25 cellular contexts compared by ENCODE assay signal in the genomic region with DNA sequence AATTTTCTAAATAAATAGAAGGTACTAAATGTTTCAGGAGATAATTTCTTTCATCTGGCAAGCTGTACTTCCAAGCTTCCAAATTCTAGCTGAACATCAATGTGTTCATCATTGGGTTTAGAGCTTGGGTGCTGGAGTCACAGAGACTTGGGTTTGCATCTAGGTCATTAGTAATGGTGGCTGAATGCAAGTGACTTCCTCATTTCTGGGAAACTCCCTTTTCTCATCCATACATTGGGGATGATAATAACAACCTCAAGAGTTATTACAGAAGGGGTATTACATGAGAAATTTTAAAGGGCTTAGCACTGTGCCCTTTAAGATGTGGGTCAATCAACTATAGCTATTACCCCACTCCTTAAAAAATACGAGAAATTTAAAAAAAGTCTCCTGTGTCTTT. TPM values are rescaled to one million over a fixed set of nuclear protein-coding genes. Genes with fewer than 3 reads are reported as not detected.
DNase-seq lines count a peak whose midpoint lies in the region; ATAC-seq, FAIRE-seq and TF ChIP-seq lines count a peak whose summit lies in the region.
"Had no signal": no experiment of that assay in that cellular context is flagged by ENCODE, and none has a peak within 500 bp of the region (broad histone marks: within the 10 kb centered on the region; RNA-seq: fewer than 3 reads in every experiment).

No MANE protein-coding gene starts in this region.

- TF ChIP-seq CTCF in CD14-positive monocyte (IDR thresholded peaks at IDR 0.05) (no peak), GM12865 (IDR thresholded peaks at IDR 0.05; ENCODE audit: insufficient read depth, low read depth, low read length, missing control alignments) (no peak), NB4 (IDR thresholded peaks at IDR 0.05; ENCODE audit: low read depth, low read length) (no peak), K562 (IDR thresholded peaks at IDR 0.05 in 2 of 3, conservative IDR thresholded peaks at IDR 0.05 in 1 of 3; ENCODE audit: insufficient read depth in 2 of 3, low read depth in 1 of 3, low read length in 3 of 3) (no peak), foreskin fibroblast (IDR thresholded peaks at IDR 0.05; ENCODE audit: low read depth, low read length) (no peak)

- H3K27me3 Mint-ChIP-seq in CD14-positive monocyte (ENCODE audit: low read depth in 3 of 3): peaks cover 0 to 5% (median 5%) of the 10 kb centered on the region in 3 donors
- H3K27me3 Mint-ChIP-seq: IgD-negative memory B cell, T-cell had no signal

- no peak overlapping the region for H2AFZ ChIP-seq in K562 (ENCODE audit: low read depth, low read length)

- H3K9me3 ChIP-seq in K562 (replicated peaks; ENCODE audit: control insufficient read depth, insufficient read depth, low read depth, low read length): no peaks in the 10 kb centered on the region
- H3K9me3 ChIP-seq: Caco-2 had no signal

- H3K36me3 ChIP-seq in K562 (ENCODE audit: control insufficient read depth, insufficient read depth, low read length): no peaks in the 10 kb centered on the region
- H3K36me3 ChIP-seq: BLaER1 treated with 17β-estradiol and CSF1 and Interleukin-3, amounts not matched to agents 10 nM and 100 nM had no signal

- DNase-seq in CD14-positive monocyte (ENCODE audit: low spot score) (no peak), GM12865 (ENCODE audit: low read depth) (peak; percentile 31), NB4 (ENCODE audit: low read depth) (peak; percentile 73), K562 (ENCODE audit: extremely low read depth in 1 of 4, low spot score in 3 of 4) (no peak), NOMO-1 treated with DMSO at 0.1 percent for 48 hours (lab: John Stamatoyannopoulos, UW; ENCODE audit: unreplicated experiment) (no peak), foreskin fibroblast (no peak), T1000 (lab: John Stamatoyannopoulos, UW) (no peak)
- DNase-seq: AML-193; Caco-2; CD8-positive, alpha-beta T cell; DND-41; NCI-H1048; NCI-H1417; NCI-H1694; NCI-H2029 treated with DMSO at 0.1 percent for 48 hours; NCI-H446 treated with DMSO at 0.1 percent for 48 hours; NCI-H526; PC-3; T-cell had no signal

- peaks cover 0 to 5% (median 0%) of the 10 kb centered on the region in 7 donors for H3K9me3 Mint-ChIP-seq in CD14-positive monocyte
- H3K9me3 Mint-ChIP-seq: CD8-positive, alpha-beta T cell; IgD-negative memory B cell; T-cell had no signal

- no peak overlapping the region for H3K9ac ChIP-seq in K562 (ENCODE audit: insufficient read depth in 1 of 2, low read depth in 2 of 2, low read length in 2 of 2)
- H3K9ac ChIP-seq: BLaER1 treated with 17β-estradiol and CSF1 and Interleukin-3, amounts not matched to agents 10 nM and 100 nM had no signal

- in situ Hi-C loops in K562 (cut with MboI): no loop called here

- WGBS in K562 (ENCODE audit: insufficient coverage, low coverage, missing lambda C conversion rate): 0% methylated on average over 1 of the region's 1 CpG

- no peak for TF ChIP-seq EP300 in K562 (IDR thresholded peaks at IDR 0.05; ENCODE audit: low read length)

- CTCF ChIA-PET in K562 (lab: Yijun Ruan, JAX; ENCODE audit: low intra/inter-chr PET ratio): no interaction called here

- no peak overlapping the region for H3K4me2 ChIP-seq in K562 (ENCODE audit: insufficient read depth, low read length)

- TF ChIP-seq RAD21 in K562 (CRISPR knock-in tag; conservative IDR thresholded peaks at IDR 0.05 in 1 of 2, IDR thresholded peaks at IDR 0.05 in 1 of 2): no peak

- no peak overlapping the region for H3K27ac ChIP-seq in K562 (ENCODE audit: extremely low read depth, low read depth, low read length)
- H3K27ac ChIP-seq: BLaER1 treated with 17β-estradiol and CSF1 and Interleukin-3, amounts not matched to agents 10 nM and 100 nM; HL-60 had no signal

- intact Hi-C loops in CD14-positive monocyte (cut with micrococcal nuclease) (no loop called here), K562 (cut with micrococcal nuclease) (no loop called here)

- ATAC-seq in K562 (no peak), GM18909 (IDR thresholded peaks at IDR 0.05; ENCODE audit: poor library complexity, unreplicated experiment) (no peak)
- ATAC-seq: CD8-positive, alpha-beta T cell; HCT116; PC-3; T-cell had no signal

- POLR2A ChIA-PET in K562 (lab: Yijun Ruan, JAX): no interaction called here

- H3K4me1 Mint-ChIP-seq in CD14-positive monocyte: peaks cover 3% of the 10 kb centered on the region
- H3K4me1 Mint-ChIP-seq: T-cell had no signal

- TF ChIP-seq POLR2A in NB4 (IDR thresholded peaks at IDR 0.05; ENCODE audit: extremely low read depth, insufficient read length) (no peak), K562 (conservative IDR thresholded peaks at IDR 0.05) (no peak)

- H3K4me3 ChIP-seq in GM12865 (ENCODE audit: low read depth, low read length) (no peak overlapping the region), NB4 (ENCODE audit: low read depth, low read length) (no peak overlapping the region), K562 (no peak overlapping the region), foreskin fibroblast (ENCODE audit: low read depth in 1 of 2, low read length in 2 of 2) (no peak overlapping the region)
- H3K4me3 ChIP-seq: BLaER1 treated with 17β-estradiol and CSF1 and Interleukin-3, amounts not matched to agents 10 nM and 100 nM had no signal

- peaks cover 0 to 22% of the 10 kb centered on the region in 2 experiments; a peak in 3 of 5 replicates for H3K27me3 ChIP-seq in K562 (ENCODE audit: control insufficient read depth in 2 of 2, insufficient read depth in 2 of 2, low read length in 2 of 2)
- H3K27me3 ChIP-seq: BLaER1 treated with 17β-estradiol and CSF1 and Interleukin-3, amounts not matched to agents 10 nM and 100 nM had no signal

- H3K4me3 Mint-ChIP-seq in CD14-positive monocyte: no peak overlapping the region
- H3K4me3 Mint-ChIP-seq: CD8-positive, alpha-beta T cell; IgD-negative memory B cell; T-cell had no signal

- no peaks in the 10 kb centered on the region; a peak in 1 of 5 replicates for H3K4me1 ChIP-seq in K562 (replicated peaks in 1 of 2; ENCODE audit: control insufficient read depth in 2 of 2, insufficient read depth in 2 of 2, low read length in 2 of 2)
- H3K4me1 ChIP-seq: Caco-2 had no signal

- no peaks in the 10 kb centered on the region for H4K20me1 ChIP-seq in K562 (replicated peaks; ENCODE audit: control insufficient read depth, insufficient read depth, low read length)
- H4K20me1 ChIP-seq: BLaER1 treated with 17β-estradiol and CSF1 and Interleukin-3, amounts not matched to agents 10 nM and 100 nM had no signal

- H3K36me3 Mint-ChIP-seq in CD14-positive monocyte: no peaks in the 10 kb centered on the region
- H3K36me3 Mint-ChIP-seq: CD8-positive, alpha-beta T cell; IgD-negative memory B cell; T-cell had no signal

- H3K9me1 ChIP-seq in K562 (ENCODE audit: control insufficient read depth, insufficient read depth, low read length): no peaks in the 10 kb centered on the region

- FAIRE-seq in K562 (lab: Jason Lieb, UNC): no peak
- FAIRE-seq: A204.1 had no signal

- no TSS peak for BruUV-seq in K562 (replicated peaks; lab: Mats Ljungman, UMichigan)

- H3K79me2 ChIP-seq in K562 (ENCODE audit: control insufficient read depth, insufficient read depth, low read length): no peaks in the 10 kb centered on the region

- peak overlapping the region in 4 of 7 donors; percentile 25 to 76 (median 54) for H3K27ac Mint-ChIP-seq in CD14-positive monocyte
- H3K27ac Mint-ChIP-seq: CD8-positive, alpha-beta T cell; IgD-negative memory B cell; T-cell had no signal

TF ChIP-seq in K562, 482 proteins besides CTCF, POLR2A, EP300 and RAD21:
- TF ChIP-seq, protein P1, sequence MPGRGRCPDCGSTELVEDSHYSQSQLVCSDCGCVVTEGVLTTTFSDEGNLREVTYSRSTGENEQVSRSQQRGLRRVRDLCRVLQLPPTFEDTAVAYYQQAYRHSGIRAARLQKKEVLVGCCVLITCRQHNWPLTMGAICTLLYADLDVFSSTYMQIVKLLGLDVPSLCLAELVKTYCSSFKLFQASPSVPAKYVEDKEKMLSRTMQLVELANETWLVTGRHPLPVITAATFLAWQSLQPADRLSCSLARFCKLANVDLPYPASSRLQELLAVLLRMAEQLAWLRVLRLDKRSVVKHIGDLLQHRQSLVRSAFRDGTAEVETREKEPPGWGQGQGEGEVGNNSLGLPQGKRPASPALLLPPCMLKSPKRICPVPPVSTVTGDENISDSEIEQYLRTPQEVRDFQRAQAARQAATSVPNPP (IDR thresholded peaks at IDR 0.05; ENCODE audit: borderline replicate concordance, insufficient read depth, insufficient read length): no peak
- TF ChIP-seq SPI1 (IDR thresholded peaks at IDR 0.05; ENCODE audit: borderline replicate concordance, low read depth, low read length) (peak; percentile 85), ZNF274 (IDR thresholded peaks at IDR 0.05; ENCODE audit: borderline replicate concordance, low read depth, low read length) (no peak), TSC22D4 (tag; IDR thresholded peaks at IDR 0.05) (no peak), CCAR2 (IDR thresholded peaks at IDR 0.05; ENCODE audit: low read depth, low read length) (no peak), CHD2 (IDR thresholded peaks at IDR 0.05; ENCODE audit: low read depth, low read length) (no peak), RUNX1 (IDR thresholded peaks at IDR 0.05; ENCODE audit: low read depth) (no peak)

RNA-seq across cellular contexts. Expression of a gene that starts 41.1 kb away (rescaled TPM):
- polyA plus RNA-seq in CD14-positive monocyte (10 to 100 TPM; 36.6 to 37.2 TPM), K562 (2011; rRNA removed) (0.08 and 0.29 TPM in 2 replicates), K562 (2014; fragmentation: Illumina TruSeq; extraction: Trizol) (0.24 and 0.30 TPM in 2 replicates), K562 (2014; fragmentation: Nextera tagmentation; extraction: Ambion mirVana) (under 1 TPM; 0.04 to 0.07 TPM), K562 (2014; rRNA removed) (0.09 and 0.57 TPM in 2 replicates)
- total RNA-seq in K562 (2011; cell fraction: chromatin; rRNA removed; ENCODE audit: low replicate concordance): 0.40 and 0.62 TPM in 2 replicates
- total RNA-seq in K562 (2011; cell fraction: nucleolus; rRNA removed): 0.67 and 0.79 TPM in 2 replicates
- 0.22 and 0.69 TPM in 2 replicates for total RNA-seq in K562 (2011; cell fraction: nucleoplasm; rRNA removed)
- total RNA-seq in K562 (2014; rRNA removed) (0.24 and 0.27 TPM in 2 replicates), K562 (2014; rRNA removed; fragmentation: Illumina TruSeq; extraction: Trizol) (0.22 and 0.26 TPM in 2 replicates), K562 (2015; rRNA removed; fragmentation: Illumina TruSeq; extraction: Trizol) (0.11 and 0.23 TPM in 2 replicates), K562 (2021) (0.95 and 1.0 TPM in 2 replicates)
- polyA plus RNA-seq in K562 (2011; cell fraction: cytosol; rRNA removed): 0.04 and 0.55 TPM in 2 replicates
- polyA plus RNA-seq in K562 (2011; cell fraction: nucleus; rRNA removed): 0.21 and 1.1 TPM in 2 replicates
- polyA plus RNA-seq in K562 (2012): 0.38 and 1.2 TPM in 2 replicates
- 0.30 TPM in 1 of 2 replicates, not detected in the other for polyA minus RNA-seq in K562 (2011; rRNA and poly(A)+ RNA removed)
- 0.73 and 0.95 TPM in 2 replicates for polyA minus RNA-seq in K562 (2011; cell fraction: cytosol; rRNA and poly(A)+ RNA removed)
- polyA minus RNA-seq in K562 (2011; cell fraction: nucleus; rRNA and poly(A)+ RNA removed): 0.56 and 0.94 TPM in 2 replicates

Comparison
In these comparisons a context has a peak if more than half of its experiments do, and no peak if none do; other contexts are left out.
1. DNase-seq: peak in GM12865 (single experiment) and NB4 (single experiment); none in CD14-positive monocyte (single experiment), K562 (0 of 4), NOMO-1 treated with DMSO at 0.1 percent for 48 hours (single experiment), foreskin fibroblast (0 of 2) and T1000 (single experiment).
2. RNA of a gene that starts 41.1 kb away (polyA plus RNA-seq): 36.6 to 37.2 TPM in CD14-positive monocyte; 0.04 to 1.2 TPM in K562; every median in the first group is over 10 times any median in the second.